8 cellular contexts compared by ENCODE assay signal in genomic region chr2:64227603-64228125, GRCh38.
DNase-seq lines count a peak whose midpoint lies in the region; ATAC-seq and TF ChIP-seq lines count a peak whose summit lies in the region.

No MANE protein-coding gene starts in this region.

- peak overlapping the region; percentile 43 for H3K4me2 ChIP-seq in KMS-11

- no peak for ATAC-seq in omental fat pad (ENCODE audit: low FRiP score)

- CTCF ChIA-PET in BJ (lab: Yijun Ruan, JAX): interaction anchor here (0.9 to 1.3 kb wide), 2 partner anchors 84 to 260 kb away, joined by 3 to 4 read pairs; no protein-coding TSS in a partner anchor

- no peaks in the 10 kb centered on the region for H3K9me3 Mint-ChIP-seq in dendritic cell treated with granulocyte-macrophage colony-stimulating factor and Interleukin-4, amounts not matched to agents 40 ng/mL and 50 ng/mL, for 4 days
- no peaks in the 10 kb centered on the region for H3K9me3 Mint-ChIP-seq in nephron progenitor cell

- peak overlapping the region; percentile 77 for H2AFZ ChIP-seq in KMS-11 (ENCODE audit: low read depth)

- intact Hi-C loops in dendritic cell treated with granulocyte-macrophage colony-stimulating factor and Interleukin-4, amounts not matched to agents 40 ng/mL and 50 ng/mL, for 4 days (cut with micrococcal nuclease): loop anchor here (2.0 kb wide), 1 partner anchor 23 kb away; no protein-coding TSS in a partner anchor

- POLR2A ChIA-PET in BJ (lab: Charles Lee): no interaction called here

- H3K9ac ChIP-seq in KMS-11: peak overlapping the region; percentile 19; the same call in 1 of the 2 replicates

- H3K36me3 Mint-ChIP-seq in dendritic cell treated with granulocyte-macrophage colony-stimulating factor and Interleukin-4, amounts not matched to agents 40 ng/mL and 50 ng/mL, for 4 days (ENCODE audit: low read depth): no peaks in the 10 kb centered on the region
- H3K36me3 Mint-ChIP-seq in nephron progenitor cell (ENCODE audit: low read depth): no peaks in the 10 kb centered on the region

- peaks cover 18% of the 10 kb centered on the region for H3K27me3 ChIP-seq in BJ (ENCODE audit: control insufficient read depth, insufficient read depth, low read length)
- H3K27me3 ChIP-seq in KMS-11 (ENCODE audit: insufficient read depth, low read depth): no peaks in the 10 kb centered on the region

- H3K4me3 Mint-ChIP-seq in dendritic cell treated with granulocyte-macrophage colony-stimulating factor and Interleukin-4, amounts not matched to agents 40 ng/mL and 50 ng/mL, for 4 days: peak overlapping the region; percentile 89
- peak overlapping the region; percentile 86 for H3K4me3 Mint-ChIP-seq in nephron progenitor cell

- no peaks in the 10 kb centered on the region for H3K36me3 ChIP-seq in BJ (ENCODE audit: control insufficient read depth, insufficient read depth, low read length)
- H3K36me3 ChIP-seq in KMS-11 (ENCODE audit: insufficient read depth): no peaks in the 10 kb centered on the region

- H3K79me2 ChIP-seq in KMS-11 (ENCODE audit: insufficient read depth, low read depth): no peaks in the 10 kb centered on the region

- H3K27ac ChIP-seq in KMS-11: no peak overlapping the region

- peaks cover 21% of the 10 kb centered on the region for H3K4me1 ChIP-seq in KMS-11 (ENCODE audit: low read depth, poor library complexity, severe bottlenecking)

- H3K27ac Mint-ChIP-seq in dendritic cell treated with granulocyte-macrophage colony-stimulating factor and Interleukin-4, amounts not matched to agents 40 ng/mL and 50 ng/mL, for 4 days: peak overlapping the region; percentile 88
- peak overlapping the region; percentile 79 for H3K27ac Mint-ChIP-seq in nephron progenitor cell

- DNase-seq in BJ (ENCODE audit: low read depth): no peak
- DNase-seq in nephron progenitor cell: no peak
- no peak for DNase-seq in NCI-H1048 (lab: John Stamatoyannopoulos, UW)
- no peak for DNase-seq in LoVo (ENCODE audit: low spot score)
- DNase-seq in omental fat pad (ENCODE audit: low spot score): no peak
- no peak for DNase-seq in NCI-H1105 treated with DMSO at 0.1 percent for 48 hours (lab: John Stamatoyannopoulos, UW)

- H3K4me1 Mint-ChIP-seq in dendritic cell treated with granulocyte-macrophage colony-stimulating factor and Interleukin-4, amounts not matched to agents 40 ng/mL and 50 ng/mL, for 4 days (ENCODE audit: low read depth): peaks cover 44% of the 10 kb centered on the region
- H3K4me1 Mint-ChIP-seq in nephron progenitor cell: peaks cover 32% of the 10 kb centered on the region

- no peaks in the 10 kb centered on the region for H4K20me1 ChIP-seq in KMS-11 (ENCODE audit: insufficient read depth)

- TF ChIP-seq CTCF in BJ (IDR thresholded peaks at IDR 0.05; ENCODE audit: insufficient read depth, low read depth, low read length) (no peak), KMS-11 (conservative IDR thresholded peaks at IDR 0.05; ENCODE audit: low read depth, low read length) (no peak), nephron progenitor cell (IDR thresholded peaks at IDR 0.05) (no peak), omental fat pad (IDR thresholded peaks at IDR 0.05) (no peak)

- peak overlapping the region; percentile 31 for H3K4me3 ChIP-seq in BJ (ENCODE audit: low read depth, low read length)
- peak overlapping the region; percentile 96 for H3K4me3 ChIP-seq in KMS-11 (IDR thresholded peaks at IDR 0.05; ENCODE audit: insufficient read depth, low read depth, low read length)

- peaks cover 1% of the 10 kb centered on the region for H3K27me3 Mint-ChIP-seq in dendritic cell treated with granulocyte-macrophage colony-stimulating factor and Interleukin-4, amounts not matched to agents 40 ng/mL and 50 ng/mL, for 4 days
- H3K27me3 Mint-ChIP-seq in nephron progenitor cell (ENCODE audit: low read depth, poor library complexity): peaks cover 26% of the 10 kb centered on the region
